ENCODE assay signal across 33 cellular contexts in the genomic region with DNA sequence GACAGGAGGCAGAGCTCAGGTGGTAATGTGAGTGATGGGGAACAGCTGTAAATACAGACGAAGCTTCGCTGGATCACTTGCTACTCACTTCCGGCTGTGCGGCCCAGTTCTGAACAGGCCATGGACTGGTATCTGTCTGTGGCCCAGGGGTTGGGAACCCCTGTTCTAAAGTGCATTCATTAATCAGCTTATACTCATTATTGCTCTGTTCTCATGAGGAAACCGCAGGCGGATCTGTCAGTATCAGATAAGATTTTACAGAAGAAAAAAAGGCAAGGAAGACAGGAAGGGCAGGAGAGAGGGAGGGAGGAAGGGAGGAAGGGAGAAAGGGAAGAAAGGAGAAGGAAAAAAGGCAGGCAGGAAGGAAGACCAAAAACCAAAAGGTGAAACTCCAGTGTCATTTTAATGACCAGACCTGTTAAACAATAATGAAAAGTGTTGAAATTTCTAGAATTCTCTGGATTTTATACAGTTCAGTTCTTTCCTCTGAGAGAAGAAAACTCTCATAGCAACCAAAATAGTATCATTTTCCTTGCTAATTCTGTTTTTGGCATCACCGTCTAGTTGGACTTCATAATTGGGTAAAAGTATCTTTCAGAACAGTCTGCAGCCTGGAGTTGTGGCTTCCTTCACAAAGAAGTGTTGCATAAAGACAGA.
"Had no signal": no experiment of that assay in that cellular context is flagged by ENCODE, and none has a peak within 500 bp of the region (broad histone marks: within the 10 kb centered on the region; RNA-seq: fewer than 3 reads in every experiment).

No MANE protein-coding gene starts in this region.

- H3K27ac Mint-ChIP-seq: activated CD4-positive, alpha-beta T cell treated with anti-CD3 and anti-CD28 coated beads, Interleukin-2, amount 10 ng/mL, durations not matched to agents 24 days and 14 days; activated CD8-positive, alpha-beta T cell treated with anti-CD3 and anti-CD28 coated beads, Interleukin-2, amount 10 ng/mL, durations not matched to agents 7 days and 5 days; activated naive CD4-positive, alpha-beta T cell treated with anti-CD3 and anti-CD28 coated beads, Interleukin-2, amount 50 U/mL, for 24 hours; activated T-cell treated with anti-CD3 and anti-CD28 coated beads, Interleukin-2, amount 50 U/mL, for 24 hours; activated T-helper 2 cell treated with anti-CD3 and anti-CD28 coated beads, Interferon-gamma antibody, Interleukin-2, Interleukin-4, amounts not matched to agents 10 μg/mL and 5 μg/mL and 100 μg/mL, durations not matched to agents 14 hours and 24 hours and 36 hours had no signal

- H3K4me3 Mint-ChIP-seq: activated CD4-positive, alpha-beta T cell treated with anti-CD3 and anti-CD28 coated beads, Interleukin-2, amount 10 ng/mL, durations not matched to agents 24 days and 14 days; activated CD8-positive, alpha-beta T cell treated with anti-CD3 and anti-CD28 coated beads, Interleukin-2, amount 10 ng/mL, durations not matched to agents 7 days and 5 days; activated naive CD4-positive, alpha-beta T cell treated with anti-CD3 and anti-CD28 coated beads, Interleukin-2, amount 50 U/mL, for 24 hours; activated T-cell treated with anti-CD3 and anti-CD28 coated beads, Interleukin-2, amount 50 U/mL, for 24 hours; brain had no signal

- H3K4me3 ChIP-seq: adrenal gland, MG63, Peyer's patch had no signal

- H3K36me3 Mint-ChIP-seq: activated naive CD4-positive, alpha-beta T cell treated with anti-CD3 and anti-CD28 coated beads, Interleukin-2, amount 50 U/mL, for 24 hours; brain had no signal

- H3K27me3 ChIP-seq: adrenal gland, MG63, Peyer's patch had no signal

- FAIRE-seq: bronchial epithelial cell had no signal

- ATAC-seq: activated CD8-positive, alpha-beta T cell treated with anti-CD3 and anti-CD28 coated beads, Interleukin-2, amount 10 ng/mL, durations not matched to agents 7 days and 5 days; PC-3 had no signal

- H3K4me1 Mint-ChIP-seq: activated CD4-positive, alpha-beta T cell treated with anti-CD3 and anti-CD28 coated beads, Interleukin-2, amount 10 ng/mL, durations not matched to agents 24 days and 14 days; activated naive CD4-positive, alpha-beta T cell treated with anti-CD3 and anti-CD28 coated beads, Interleukin-2, amount 50 U/mL, for 24 hours had no signal

- H3K27ac ChIP-seq: adrenal gland, Peyer's patch, WERI-Rb-1 had no signal

- H3K9me3 ChIP-seq: adrenal gland, MG63, Peyer's patch had no signal

- H3K4me1 ChIP-seq: Peyer's patch had no signal

- H3K9me3 Mint-ChIP-seq: activated CD4-positive, alpha-beta T cell treated with anti-CD3 and anti-CD28 coated beads, Interleukin-2, amount 10 ng/mL, durations not matched to agents 24 days and 14 days; activated naive CD4-positive, alpha-beta T cell treated with anti-CD3 and anti-CD28 coated beads, Interleukin-2, amount 50 U/mL, for 24 hours; activated T-cell treated with anti-CD3 and anti-CD28 coated beads, Interleukin-2, amount 50 U/mL, for 24 hours; activated T-helper 2 cell treated with anti-CD3 and anti-CD28 coated beads, Interferon-gamma antibody, Interleukin-2, Interleukin-4, amounts not matched to agents 10 μg/mL and 5 μg/mL and 100 μg/mL, durations not matched to agents 14 hours and 24 hours and 36 hours had no signal

- H3K36me3 ChIP-seq: adrenal gland, MG63, Peyer's patch, WERI-Rb-1 had no signal

- DNase-seq: activated CD4-positive, alpha-beta T cell treated with anti-CD3 and anti-CD28 coated beads, Interleukin-2, amount 10 ng/mL, durations not matched to agents 24 days and 14 days; activated CD4-positive, alpha-beta T cell treated with anti-CD3 and anti-CD28 coated beads, Interleukin-2, amount 50 U/mL, for 48 hours; activated CD8-positive, alpha-beta T cell treated with anti-CD3 and anti-CD28 coated beads, Interleukin-2, amount 10 ng/mL, durations not matched to agents 7 days and 5 days; activated gamma-delta T cell; activated naive CD4-positive, alpha-beta T cell treated with Interleukin-2 at 50 U/mL for 16 hours; activated T-cell treated with anti-CD3 and anti-CD28 coated beads, Interleukin-2, amount 50 U/mL, for 24 hours; adrenal gland; anterior cingulate cortex; caudate nucleus; cerebellar nuclear complex; cortex of kidney; Kasumi-1; MG63; NCI-H1092; NCI-H1436 treated with DMSO at 0.1 percent for 48 hours; NCI-H1694 treated with DMSO at 0.1 percent for 48 hours; NCI-H2029; NCI-H345; NCI-H526; NCI-H748 treated with DMSO at 0.1 percent for 48 hours; NK-92 treated with Interleukin-12 subunit alpha and Interleukin-12 subunit beta, amount 100 ng/mL, for 24 hours; PC-3; Peyer's patch; RPMI8226; SW 1271; T-helper 1 cell; T-helper 2 cell; T-helper 9 cell; WERI-Rb-1 had no signal
